7 cellular contexts compared by ENCODE assay signal in the genomic region with DNA sequence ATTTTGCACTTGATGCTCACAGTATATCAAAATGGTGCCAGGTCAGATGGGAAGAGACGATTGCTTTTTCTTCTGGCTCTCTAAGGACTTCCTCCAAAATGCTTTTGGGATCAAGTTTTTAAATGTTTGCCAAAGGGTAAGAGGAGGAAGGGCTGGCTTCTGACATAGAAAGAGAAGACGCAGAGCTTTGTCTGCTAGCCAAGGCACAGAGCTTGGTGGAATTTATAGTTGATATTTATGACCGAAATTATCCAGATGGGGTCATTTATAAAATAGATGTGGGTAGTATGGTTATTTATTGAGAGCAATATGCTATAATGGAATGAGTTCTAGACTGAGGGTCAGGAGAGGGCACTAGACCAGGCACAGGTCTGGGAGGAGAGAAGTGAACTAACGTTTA.
"Had no signal": no experiment of that assay in that cellular context is flagged by ENCODE, and none has a peak within 500 bp of the region (broad histone marks: within the 10 kb centered on the region; RNA-seq: fewer than 3 reads in every experiment).

No MANE protein-coding gene starts in this region.

- FAIRE-seq: urothelium cell line had no signal

- ATAC-seq: stimulated activated effector memory CD8-positive, alpha-beta T cell treated with anti-CD3 and anti-CD28 coated beads, Interleukin-12 subunit alpha, Interleukin-12 subunit beta, amount 100 ng/mL, for 72 hours; stimulated activated memory B cell treated with anti-CD40 and anti-IgM and Interleukin-4, amounts not matched to agents 10 μg/mL and 1 μg/mL and 100 μg/mL, for 72 hours; stimulated activated naive B cell treated with anti-CD40 and anti-IgM and Interleukin-4, amounts not matched to agents 10 μg/mL and 1 μg/mL and 100 μg/mL, for 72 hours; stimulated activated naive CD8-positive, alpha-beta T cell treated with anti-CD3 and anti-CD28 coated beads, Interleukin-15, amount 100 ng/mL, for 72 hours; stimulated activated naive CD8-positive, alpha-beta T cell treated with anti-CD3 and anti-CD28 coated beads, Interleukin-15, Interleukin-2, amounts not matched to agents 100 U/mL and 50 U/mL, for 24 hours; upper lobe of right lung had no signal
